In genomic region chr19:48713041-48713863, GRCh38 we compare ENCODE assay signal across 1 cellular context.
TF ChIP-seq lines count a peak whose summit lies in the region.

No MANE protein-coding gene starts in this region.

TF ChIP-seq in K562, 482 proteins besides CTCF, POLR2A, EP300 and RAD21:
- TF ChIP-seq NR2C2 (CRISPR knock-in tag; IDR thresholded peaks at IDR 0.05) (peak; percentile 9; the same call in 1 of the 2 replicates), NR2C2 (tag; IDR thresholded peaks at IDR 0.05) (no peak), GTF2B (IDR thresholded peaks at IDR 0.05; ENCODE audit: extremely low read depth, insufficient read length) (no peak), MXI1 (IDR thresholded peaks at IDR 0.05; ENCODE audit: low read depth, low read length) (0 out of 2 replicates have a peak, but pooled peaks have one; percentile 6), NCOA1 (IDR thresholded peaks at IDR 0.05; ENCODE audit: low read depth) (no peak), PRDM10 (IDR thresholded peaks at IDR 0.05; ENCODE audit: partially characterized antibody) (peak; percentile 92), ZNF584 (CRISPR knock-in tag; IDR thresholded peaks at IDR 0.05; ENCODE audit: low read depth) (no peak), ZBTB26 (CRISPR knock-in tag; IDR thresholded peaks at IDR 0.05) (no peak), ZNF280B (CRISPR knock-in tag; IDR thresholded peaks at IDR 0.05) (no peak), ZNF217 (CRISPR knock-in tag; IDR thresholded peaks at IDR 0.05) (0 out of 2 replicates have a peak, but pooled peaks have one; percentile 19), ETS1 (conservative IDR thresholded peaks at IDR 0.05; ENCODE audit: control insufficient read depth, low read depth, low read length) (0 out of 2 replicates have a peak, but pooled peaks have one; percentile 11), ZBTB11 (CRISPR knock-in tag; IDR thresholded peaks at IDR 0.05) (no peak), KDM1A (IDR thresholded peaks at IDR 0.05) (0 out of 4 replicates have a peak, but pooled peaks of 1 of the 2 experiments have one; percentile 13), CTBP1 (IDR thresholded peaks at IDR 0.05; ENCODE audit: borderline replicate concordance) (0 out of 2 replicates have a peak, but pooled peaks have one; percentile 15), ZBTB7A (IDR thresholded peaks at IDR 0.05; ENCODE audit: borderline replicate concordance, control insufficient read depth, low read depth, low read length) (peak; percentile 19; the same call in 1 of the 2 replicates), ZBTB9 (CRISPR knock-in tag; IDR thresholded peaks at IDR 0.05) (no peak), NR2C1 (IDR thresholded peaks at IDR 0.05) (no peak), NR2C1 (tag; IDR thresholded peaks at IDR 0.05) (no peak), CBFA2T3 (IDR thresholded peaks at IDR 0.05) (peak; percentile 24; the same call in 1 of the 2 replicates), SREBF1 (IDR thresholded peaks at IDR 0.05; ENCODE audit: borderline replicate concordance, low read depth, low read length) (no peak), HDAC6 (IDR thresholded peaks at IDR 0.05; ENCODE audit: low read depth, low read length) (no peak), HMGXB4 (CRISPR knock-in tag; IDR thresholded peaks at IDR 0.05) (0 out of 2 replicates have a peak, but pooled peaks have one; percentile 61)
